13 cellular contexts compared by ENCODE assay signal in genomic region chr17:66466421-66466820, GRCh38.
DNase-seq lines count a peak whose midpoint lies in the region; ATAC-seq and TF ChIP-seq lines count a peak whose summit lies in the region.
"Had no signal": no experiment of that assay in that cellular context is flagged by ENCODE, and none has a peak within 500 bp of the region (broad histone marks: within the 10 kb centered on the region; RNA-seq: fewer than 3 reads in every experiment).

No MANE protein-coding gene starts in this region.

- H3K4me3 Mint-ChIP-seq in activated T-helper 17 cell treated with anti-CD3 and anti-CD28 coated beads, Interleukin-2, amount 50 U/mL, for 72 hours = peak overlapping the region; percentile 50

- no peaks in the 10 kb centered on the region for H3K27me3 Mint-ChIP-seq in activated T-helper 17 cell treated with anti-CD3 and anti-CD28 coated beads, Interleukin-2, amount 50 U/mL, for 72 hours
- H3K27me3 Mint-ChIP-seq: effector memory CD8-positive, alpha-beta T cell had no signal

- H3K36me3 ChIP-seq in HEK293 (ENCODE audit: control insufficient read depth in 2 of 2, insufficient read depth in 1 of 2, low read length in 2 of 2) = no peaks in the 10 kb centered on the region
- H3K36me3 ChIP-seq in left lung = no peaks in the 10 kb centered on the region
- H3K36me3 ChIP-seq in ascending aorta = no peaks in the 10 kb centered on the region

- H3K4me3 ChIP-seq in AG10803 (ENCODE audit: low read length) (peak overlapping the region; percentile 37), HEK293 (ENCODE audit: low read depth, low read length) (no peak overlapping the region), left lung (no peak overlapping the region), ascending aorta (peak overlapping the region in 1 of 2 donors; percentile 57)
- H3K4me3 ChIP-seq: lung had no signal

- CTCF ChIA-PET in HEK293 (lab: Yijun Ruan, JAX) = interaction anchor here (0.7 kb wide), 1 partner anchor 220 kb away, joined by 3 read pairs; no protein-coding TSS in a partner anchor

- no peak for ATAC-seq in activated T-helper 17 cell treated with anti-CD3 and anti-CD28 coated beads, Interleukin-2, amount 50 U/mL, for 72 hours (replicated peaks)
- ATAC-seq in left lung (no peak), GM21717 (IDR thresholded peaks at IDR 0.05; ENCODE audit: unreplicated experiment) (no peak)
- ATAC-seq: effector memory CD8-positive, alpha-beta T cell had no signal

- no peak for TF ChIP-seq CTCF in AG10803 (conservative IDR thresholded peaks at IDR 0.05; ENCODE audit: low read length)
- TF ChIP-seq CTCF in HEK293 (tag by site-specific recombination; IDR thresholded peaks at IDR 0.05) = no peak
- TF ChIP-seq CTCF in left lung (IDR thresholded peaks at IDR 0.05) = no peak
- no peak for TF ChIP-seq CTCF in ascending aorta (IDR thresholded peaks at IDR 0.05)

- peaks cover 6% of the 10 kb centered on the region for H3K36me3 Mint-ChIP-seq in activated T-helper 17 cell treated with anti-CD3 and anti-CD28 coated beads, Interleukin-2, amount 50 U/mL, for 72 hours (ENCODE audit: low read depth)

- intact Hi-C loops in left lung (cut with DNase I) = no loop called here
- intact Hi-C loops in ascending aorta (cut with DNase I) = no loop called here

- H3K27ac Mint-ChIP-seq in activated T-helper 17 cell treated with anti-CD3 and anti-CD28 coated beads, Interleukin-2, amount 50 U/mL, for 72 hours = peak overlapping the region; percentile 78

- H3K9me3 ChIP-seq in HEK293 (ENCODE audit: control insufficient read depth, insufficient read depth, low read depth, low read length) = no peaks in the 10 kb centered on the region
- no peaks in the 10 kb centered on the region for H3K9me3 ChIP-seq in left lung
- no peaks in the 10 kb centered on the region for H3K9me3 ChIP-seq in ascending aorta

- H3K27me3 ChIP-seq in left lung (no peaks in the 10 kb centered on the region), ascending aorta (no peaks in the 10 kb centered on the region)

- H3K27ac ChIP-seq in HEK293 (ENCODE audit: extremely low read depth, low read depth, low read length) (no peak overlapping the region), left lung (peak overlapping the region; percentile 41 to 66), ascending aorta (peak overlapping the region in 1 of 2 donors; percentile 8)

- H3K4me1 ChIP-seq in HEK293 (ENCODE audit: control insufficient read depth, insufficient read depth, low read length) (peaks cover 13% of the 10 kb centered on the region), left lung (peaks cover 24 to 78% of the 10 kb centered on the region in 2 donors), ascending aorta (peaks cover 0 to 11% of the 10 kb centered on the region in 2 donors)

- peaks cover 23% of the 10 kb centered on the region for H3K4me1 Mint-ChIP-seq in activated T-helper 17 cell treated with anti-CD3 and anti-CD28 coated beads, Interleukin-2, amount 50 U/mL, for 72 hours

- no peaks in the 10 kb centered on the region for H3K9me3 Mint-ChIP-seq in activated T-helper 17 cell treated with anti-CD3 and anti-CD28 coated beads, Interleukin-2, amount 50 U/mL, for 72 hours
- H3K9me3 Mint-ChIP-seq: effector memory CD8-positive, alpha-beta T cell had no signal

- POLR2A ChIA-PET in HEK293 (lab: Yijun Ruan, JAX) = interaction anchor here (1.1 kb wide), 1 partner anchor 10 kb away, joined by 3 read pairs; no protein-coding TSS in a partner anchor

- DNase-seq in AG10803 (ENCODE audit: low read depth) (no peak), left lung (no peak), ascending aorta (ENCODE audit: low spot score in 2 of 2) (no peak), DMS153 treated with DMSO at 0.1 percent for 48 hours (lab: John Stamatoyannopoulos, UW; ENCODE audit: unreplicated experiment) (no peak), SW480 (ENCODE audit: low spot score) (no peak)
- DNase-seq: amygdala; effector memory CD8-positive, alpha-beta T cell; NCI-H187 treated with DMSO at 0.1 percent for 48 hours; NCI-H82 had no signal

TF ChIP-seq in HEK293, 187 proteins besides CTCF, POLR2A, EP300 and RAD21:
- TF ChIP-seq SCRT2 (tag by site-specific recombination; IDR thresholded peaks at IDR 0.05) (peak; percentile 57), ZNF23 (tag by site-specific recombination; IDR thresholded peaks at IDR 0.05; ENCODE audit: borderline replicate concordance) (no peak)
